In genomic region chr1:226643167-226643566, GRCh38 we compare ENCODE assay signal across 8 cellular contexts.
A peak's percentile ranks its signal among the peaks of the same experiment; 100 is the strongest.
DNase-seq lines count a peak whose midpoint lies in the region; ATAC-seq lines count a peak whose summit lies in the region.

No MANE protein-coding gene starts in this region.

- ATAC-seq in GM18519 (IDR thresholded peaks at IDR 0.05; ENCODE audit: low FRiP score, unreplicated experiment): peak; percentile 60
- ATAC-seq in HG02870 (IDR thresholded peaks at IDR 0.05; ENCODE audit: unreplicated experiment): peak; percentile 70
- peak; percentile 37 for ATAC-seq in left lobe of liver

- DNase-seq in OCI-M1 (lab: John Stamatoyannopoulos, UW): peak; percentile 69
- DNase-seq in activated gamma-delta T cell treated with anti-CD3 and anti-CD28 coated beads, Interleukin-2, amount 50 U/mL, for 16 hours (ENCODE audit: low read depth): peak; percentile 51
- DNase-seq in left lobe of liver (ENCODE audit: low spot score): no peak
- DNase-seq in stimulated activated CD8-positive, alpha-beta memory T cell treated with anti-CD3 and anti-CD28 coated beads, Interleukin-7, amount 100 ng/mL, for 4 hours (ENCODE audit: low read depth in 2 of 2): peak; percentile 66 to 77
- DNase-seq in mesenteric fat pad (ENCODE audit: low spot score): no peak
- no peak for DNase-seq in NCI-H2196 treated with DMSO at 0.1 percent for 48 hours (lab: John Stamatoyannopoulos, UW; ENCODE audit: unreplicated experiment)

Comparison
In these comparisons a context has a peak if more than half of its experiments do, and no peak if none do; other contexts are left out.
1. DNase-seq: peak in OCI-M1 (single experiment), activated gamma-delta T cell treated with anti-CD3 and anti-CD28 coated beads, Interleukin-2, amount 50 U/mL, for 16 hours (single experiment) and stimulated activated CD8-positive, alpha-beta memory T cell treated with anti-CD3 and anti-CD28 coated beads, Interleukin-7, amount 100 ng/mL, for 4 hours (2 of 2); none in left lobe of liver (single experiment), mesenteric fat pad (single experiment) and NCI-H2196 treated with DMSO at 0.1 percent for 48 hours (single experiment).
2. Peak in every context shown above with its lines, with median percentiles within 50 percentile points of each other: ATAC-seq.